In the genomic region with DNA sequence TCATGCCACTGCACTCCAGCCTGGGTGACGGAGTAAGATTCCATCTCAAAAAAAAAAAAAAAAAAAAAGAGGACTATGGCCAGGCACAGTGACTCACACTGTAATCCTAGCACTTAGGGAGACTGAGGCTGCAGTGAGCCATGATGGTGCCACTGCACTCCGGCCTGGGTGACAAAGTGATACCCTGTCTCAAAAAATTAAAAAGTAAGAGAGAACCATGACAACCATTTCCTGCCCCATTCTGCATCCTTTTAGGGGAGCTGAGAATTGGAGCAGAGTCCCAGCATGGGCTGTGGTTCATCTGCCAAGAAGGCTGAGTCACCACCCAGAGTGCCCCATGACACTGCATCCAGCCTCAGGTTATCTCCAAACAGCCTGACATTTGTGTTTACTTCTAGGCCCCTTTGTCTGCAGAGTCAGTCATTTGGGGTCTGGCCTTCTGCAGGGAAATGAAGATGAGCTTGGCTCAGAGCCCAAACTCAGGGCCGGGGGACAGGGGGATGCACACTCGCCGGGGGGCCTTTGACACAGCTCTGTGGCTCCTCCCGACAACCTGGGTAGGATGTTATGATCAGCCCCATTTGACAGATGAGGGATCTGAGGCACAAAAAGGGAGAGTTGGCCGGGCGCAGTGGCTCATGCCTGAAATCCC, we compare ENCODE assay signal across 8 cellular contexts. TPM values are rescaled to one million over a fixed set of nuclear protein-coding genes. Genes with fewer than 3 reads are reported as not detected.
DNase-seq lines count a peak whose midpoint lies in the region; ATAC-seq, FAIRE-seq and TF ChIP-seq lines count a peak whose summit lies in the region.

No MANE protein-coding gene starts in this region.

- H3K9me3 ChIP-seq in K562 (replicated peaks; ENCODE audit: control insufficient read depth, insufficient read depth, low read depth, low read length) = no peaks in the 10 kb centered on the region
- no peaks in the 10 kb centered on the region for H3K9me3 ChIP-seq in lower lobe of right lung

- H3K4me2 ChIP-seq in K562 (ENCODE audit: insufficient read depth, low read length) = peak overlapping the region; percentile 63

- H3K9ac ChIP-seq in K562 (ENCODE audit: insufficient read depth in 1 of 2, low read depth in 2 of 2, low read length in 2 of 2) = no peak overlapping the region; a peak in 2 of 4 replicates

- no TSS peak for BruUV-seq in K562 (replicated peaks; lab: Mats Ljungman, UMichigan)

- H3K27ac ChIP-seq in K562 (ENCODE audit: extremely low read depth, low read depth, low read length) (peak overlapping the region; percentile 81; the same call in 2 of the 3 replicates), lower lobe of right lung (no peak overlapping the region)

- POLR2A ChIA-PET in K562 (lab: Yijun Ruan, JAX) = interaction anchor here (0.6 kb wide), 1 partner anchor 12 kb away, joined by 4 read pairs; no protein-coding TSS in a partner anchor

- TF ChIP-seq CTCF in NB4 (IDR thresholded peaks at IDR 0.05; ENCODE audit: low read depth, low read length) (no peak), K562 (IDR thresholded peaks at IDR 0.05 in 2 of 3, conservative IDR thresholded peaks at IDR 0.05 in 1 of 3; ENCODE audit: insufficient read depth in 2 of 3, low read depth in 1 of 3, low read length in 3 of 3) (no peak), lower lobe of right lung (IDR thresholded peaks at IDR 0.05) (no peak), CD14-positive monocyte (IDR thresholded peaks at IDR 0.05) (no peak), GM13976 (IDR thresholded peaks at IDR 0.05; ENCODE audit: borderline replicate concordance, control extremely low read depth, extremely low read depth, insufficient read depth, missing control alignments) (no peak)

- no peaks in the 10 kb centered on the region for H4K20me1 ChIP-seq in K562 (replicated peaks; ENCODE audit: control insufficient read depth, insufficient read depth, low read length)

- H3K36me3 Mint-ChIP-seq in CD14-positive monocyte = no peaks in the 10 kb centered on the region

- H3K4me3 ChIP-seq in NB4 (ENCODE audit: low read depth, low read length) = no peak overlapping the region
- no peak overlapping the region for H3K4me3 ChIP-seq in K562
- H3K4me3 ChIP-seq in lower lobe of right lung = no peak overlapping the region

- DNase-seq in GDM1 (lab: John Stamatoyannopoulos, UW) (peak; percentile 31), NB4 (ENCODE audit: low read depth) (peak; percentile 59), K562 (ENCODE audit: extremely low read depth in 1 of 4, low spot score in 3 of 4) (peak; percentile 61 to 87 (median 73)), lower lobe of right lung (no peak), CD14-positive monocyte (ENCODE audit: low spot score) (no peak), GM13976 (ENCODE audit: low spot score) (no peak)

- no peaks in the 10 kb centered on the region for H3K36me3 ChIP-seq in K562 (ENCODE audit: control insufficient read depth, insufficient read depth, low read length)
- H3K36me3 ChIP-seq in lower lobe of right lung = no peaks in the 10 kb centered on the region

- whole genome bisulfite sequencing in K562 (ENCODE audit: insufficient coverage, low coverage, missing lambda C conversion rate) = 0% methylated on average over 5 of the region's 8 CpGs

- CTCF ChIA-PET in K562 (lab: Yijun Ruan, JAX; ENCODE audit: low intra/inter-chr PET ratio) = no interaction called here

- H3K27me3 Mint-ChIP-seq in CD14-positive monocyte (ENCODE audit: low read depth in 3 of 3) = peaks cover 13 to 37% (median 36%) of the 10 kb centered on the region in 3 donors

- TF ChIP-seq EP300 in K562 (IDR thresholded peaks at IDR 0.05; ENCODE audit: low read length) = peak; percentile 57; the same call in 1 of the 2 replicates

- H3K4me1 ChIP-seq in K562 (replicated peaks in 1 of 2; ENCODE audit: control insufficient read depth in 2 of 2, insufficient read depth in 2 of 2, low read length in 2 of 2) = peaks cover 22 to 54% of the 10 kb centered on the region in 2 experiments; a peak in 4 of 5 replicates
- H3K4me1 ChIP-seq in lower lobe of right lung = no peaks in the 10 kb centered on the region

- peak; percentile 99 for FAIRE-seq in K562 (lab: Jason Lieb, UNC)

- no peak for TF ChIP-seq POLR2A in NB4 (IDR thresholded peaks at IDR 0.05; ENCODE audit: extremely low read depth, insufficient read length)
- TF ChIP-seq POLR2A in K562 (conservative IDR thresholded peaks at IDR 0.05) = no peak

- no peak for TF ChIP-seq RAD21 in K562 (CRISPR knock-in tag; conservative IDR thresholded peaks at IDR 0.05 in 1 of 2, IDR thresholded peaks at IDR 0.05 in 1 of 2)

- peak overlapping the region; percentile 45; the same call in 1 of the 2 replicates for H2AFZ ChIP-seq in K562 (ENCODE audit: low read depth, low read length)

- H3K79me2 ChIP-seq in K562 (ENCODE audit: control insufficient read depth, insufficient read depth, low read length) = no peaks in the 10 kb centered on the region

- no peaks in the 10 kb centered on the region for H3K9me1 ChIP-seq in K562 (ENCODE audit: control insufficient read depth, insufficient read depth, low read length)

- no peaks in the 10 kb centered on the region for H3K9me3 Mint-ChIP-seq in CD14-positive monocyte

- no peaks in the 10 kb centered on the region for H3K27me3 ChIP-seq in K562 (ENCODE audit: control insufficient read depth in 2 of 2, insufficient read depth in 2 of 2, low read length in 2 of 2)
- no peaks in the 10 kb centered on the region for H3K27me3 ChIP-seq in lower lobe of right lung (ENCODE audit: low read depth)

- intact Hi-C loops in K562 (cut with micrococcal nuclease) = no loop called here
- intact Hi-C loops in lower lobe of right lung (cut with DNase I) = no loop called here
- intact Hi-C loops in CD14-positive monocyte (cut with micrococcal nuclease) = no loop called here

- peak overlapping the region in 1 of 7 donors; percentile 57 for H3K27ac Mint-ChIP-seq in CD14-positive monocyte

- no peaks in the 10 kb centered on the region for H3K4me1 Mint-ChIP-seq in CD14-positive monocyte

- in situ Hi-C loops in K562 (cut with MboI) = no loop called here
- in situ Hi-C loops in GM13976 (cut with MboI; ENCODE audit: low sequenced_read_pairs, unreplicated experiment) = no loop called here

- no peak overlapping the region for H3K4me3 Mint-ChIP-seq in CD14-positive monocyte

- ATAC-seq in K562 = peak; percentile 92
- ATAC-seq in lower lobe of right lung = peak; percentile 20 to 30
- no peak for ATAC-seq in GM21528 (IDR thresholded peaks at IDR 0.05; ENCODE audit: low FRiP score, unreplicated experiment)
- ATAC-seq in GM21786 (IDR thresholded peaks at IDR 0.05; ENCODE audit: unreplicated experiment) = no peak

RNA-seq across cellular contexts. Expression of a gene that starts 4.7 kb away (rescaled TPM):
- 0.16 TPM in 1 of 2 replicates, not detected in the other for total RNA-seq in K562 (2011; cell fraction: chromatin; rRNA removed; ENCODE audit: low replicate concordance)
- total RNA-seq in K562 (2011; cell fraction: nucleolus; rRNA removed) = 0.13 TPM in 1 of 2 replicates, not detected in the other
- total RNA-seq in K562 (2011; cell fraction: nucleoplasm; rRNA removed) = not detected in 2 replicates
- total RNA-seq in K562 (2014; rRNA removed) (not detected in 2 replicates), K562 (2014; rRNA removed; fragmentation: Illumina TruSeq; extraction: Trizol) (not detected in 2 replicates), K562 (2015; rRNA removed; fragmentation: Illumina TruSeq; extraction: Trizol) (not detected in 2 replicates), K562 (2021) (0.09 and 0.11 TPM in 2 replicates), lower lobe of right lung (2.4 TPM)
- polyA plus RNA-seq in K562 (2011; rRNA removed) (not detected in 2 replicates), K562 (2014; fragmentation: Illumina TruSeq; extraction: Trizol) (not detected in 2 replicates), K562 (2014; fragmentation: Nextera tagmentation; extraction: Ambion mirVana) (not detected), K562 (2014; rRNA removed) (0.09 TPM in 1 of 2 replicates, not detected in the other), CD14-positive monocyte (not detected)
- 0.01 and 0.06 TPM in 2 replicates for polyA plus RNA-seq in K562 (2011; cell fraction: cytosol; rRNA removed)
- polyA plus RNA-seq in K562 (2011; cell fraction: nucleus; rRNA removed) = 0.08 and 0.14 TPM in 2 replicates
- 0.09 and 0.10 TPM in 2 replicates for polyA plus RNA-seq in K562 (2012)
- polyA minus RNA-seq in K562 (2011; rRNA and poly(A)+ RNA removed) = not detected in 2 replicates
- polyA minus RNA-seq in K562 (2011; cell fraction: cytosol; rRNA and poly(A)+ RNA removed) = not detected in 2 replicates
- not detected in 2 replicates for polyA minus RNA-seq in K562 (2011; cell fraction: nucleus; rRNA and poly(A)+ RNA removed)

RNA-seq across cellular contexts. Expression of a gene that starts 21.3 kb away (rescaled TPM):
- total RNA-seq in K562 (2011; cell fraction: chromatin; rRNA removed; ENCODE audit: low replicate concordance) = 27.2 and 67.1 TPM in 2 replicates
- total RNA-seq in K562 (2011; cell fraction: nucleolus; rRNA removed) = 34.1 and 37.9 TPM in 2 replicates
- 29.8 and 33.0 TPM in 2 replicates for total RNA-seq in K562 (2011; cell fraction: nucleoplasm; rRNA removed)
- total RNA-seq in K562 (2014; rRNA removed) (14.2 and 14.3 TPM in 2 replicates), K562 (2014; rRNA removed; fragmentation: Illumina TruSeq; extraction: Trizol) (13.8 and 17.7 TPM in 2 replicates), K562 (2015; rRNA removed; fragmentation: Illumina TruSeq; extraction: Trizol) (21.7 and 22.2 TPM in 2 replicates), K562 (2021) (48.4 and 49.8 TPM in 2 replicates), lower lobe of right lung (39.0 TPM)
- polyA plus RNA-seq in K562 (2011; rRNA removed) (33.8 and 33.9 TPM in 2 replicates), K562 (2014; fragmentation: Illumina TruSeq; extraction: Trizol) (38.6 and 39.5 TPM in 2 replicates), K562 (2014; fragmentation: Nextera tagmentation; extraction: Ambion mirVana) (10 to 100 TPM in 1 of 2 experiments, 1 to 10 TPM in 1; 5.3 to 10.3 TPM), K562 (2014; rRNA removed) (32.5 and 33.8 TPM in 2 replicates), CD14-positive monocyte (10 to 100 TPM; 10.4 to 19.0 TPM)
- 46.1 and 57.0 TPM in 2 replicates for polyA plus RNA-seq in K562 (2011; cell fraction: cytosol; rRNA removed)
- polyA plus RNA-seq in K562 (2011; cell fraction: nucleus; rRNA removed) = 24.1 and 29.3 TPM in 2 replicates
- polyA plus RNA-seq in K562 (2012) = 20.2 and 42.2 TPM in 2 replicates
- 30.2 and 42.0 TPM in 2 replicates for polyA minus RNA-seq in K562 (2011; rRNA and poly(A)+ RNA removed)
- 12.9 and 14.1 TPM in 2 replicates for polyA minus RNA-seq in K562 (2011; cell fraction: cytosol; rRNA and poly(A)+ RNA removed)
- 14.0 and 14.7 TPM in 2 replicates for polyA minus RNA-seq in K562 (2011; cell fraction: nucleus; rRNA and poly(A)+ RNA removed)

RNA-seq across cellular contexts. Expression of a gene that starts 24.1 kb away (rescaled TPM):
- 23.5 and 53.2 TPM in 2 replicates for total RNA-seq in K562 (2011; cell fraction: chromatin; rRNA removed; ENCODE audit: low replicate concordance)
- 46.5 and 48.8 TPM in 2 replicates for total RNA-seq in K562 (2011; cell fraction: nucleolus; rRNA removed)
- 33.7 and 34.2 TPM in 2 replicates for total RNA-seq in K562 (2011; cell fraction: nucleoplasm; rRNA removed)
- 17.9 and 20.3 TPM in 2 replicates for total RNA-seq in K562 (2014; rRNA removed)
- 6.3 and 10.4 TPM in 2 replicates for total RNA-seq in K562 (2014; rRNA removed; fragmentation: Illumina TruSeq; extraction: Trizol)
- 10.2 and 11.1 TPM in 2 replicates for total RNA-seq in K562 (2015; rRNA removed; fragmentation: Illumina TruSeq; extraction: Trizol)
- 24.5 and 26.3 TPM in 2 replicates for total RNA-seq in K562 (2021)
- 20.3 and 26.2 TPM in 2 replicates for polyA plus RNA-seq in K562 (2011; rRNA removed)
- polyA plus RNA-seq in K562 (2011; cell fraction: cytosol; rRNA removed) = 31.2 and 32.2 TPM in 2 replicates
- 46.1 and 57.4 TPM in 2 replicates for polyA plus RNA-seq in K562 (2011; cell fraction: nucleus; rRNA removed)
- polyA plus RNA-seq in K562 (2012) = 22.9 and 46.0 TPM in 2 replicates
- polyA plus RNA-seq in K562 (2014; fragmentation: Illumina TruSeq; extraction: Trizol) = 21.1 and 27.8 TPM in 2 replicates
- polyA plus RNA-seq in K562 (2014; fragmentation: Nextera tagmentation; extraction: Ambion mirVana) = 10 to 100 TPM; 17.6 to 23.8 TPM
- polyA plus RNA-seq in K562 (2014; rRNA removed) = 28.8 and 31.7 TPM in 2 replicates
- polyA minus RNA-seq in K562 (2011; rRNA and poly(A)+ RNA removed) = 10.0 and 10.3 TPM in 2 replicates
- 10.3 and 11.6 TPM in 2 replicates for polyA minus RNA-seq in K562 (2011; cell fraction: cytosol; rRNA and poly(A)+ RNA removed)
- polyA minus RNA-seq in K562 (2011; cell fraction: nucleus; rRNA and poly(A)+ RNA removed) = 11.8 and 15.1 TPM in 2 replicates
- 47.3 TPM for total RNA-seq in lower lobe of right lung
- 10 to 100 TPM; 15.6 to 23.5 TPM for polyA plus RNA-seq in CD14-positive monocyte

RNA-seq across cellular contexts. Expression of a gene that starts 55.3 kb away (rescaled TPM):
- 80.8 and 138 TPM in 2 replicates for total RNA-seq in K562 (2011; cell fraction: chromatin; rRNA removed; ENCODE audit: low replicate concordance)
- total RNA-seq in K562 (2011; cell fraction: nucleolus; rRNA removed) = 66.0 and 67.4 TPM in 2 replicates
- 89.7 and 137 TPM in 2 replicates for total RNA-seq in K562 (2011; cell fraction: nucleoplasm; rRNA removed)
- total RNA-seq in K562 (2014; rRNA removed) (19.7 and 30.9 TPM in 2 replicates), K562 (2014; rRNA removed; fragmentation: Illumina TruSeq; extraction: Trizol) (29.8 and 29.9 TPM in 2 replicates), K562 (2015; rRNA removed; fragmentation: Illumina TruSeq; extraction: Trizol) (27.9 and 30.7 TPM in 2 replicates), K562 (2021) (36.2 and 36.5 TPM in 2 replicates), lower lobe of right lung (26.1 TPM)
- polyA plus RNA-seq in K562 (2011; rRNA removed) (38.7 and 40.1 TPM in 2 replicates), K562 (2014; fragmentation: Illumina TruSeq; extraction: Trizol) (42.3 and 45.9 TPM in 2 replicates), K562 (2014; fragmentation: Nextera tagmentation; extraction: Ambion mirVana) (1 to 10 TPM; 7.2 to 7.8 TPM), K562 (2014; rRNA removed) (29.3 and 29.4 TPM in 2 replicates), CD14-positive monocyte (10 to 100 TPM; 15.8 to 33.7 TPM)
- polyA plus RNA-seq in K562 (2011; cell fraction: cytosol; rRNA removed) = 35.9 and 47.9 TPM in 2 replicates
- polyA plus RNA-seq in K562 (2011; cell fraction: nucleus; rRNA removed) = 68.9 and 92.7 TPM in 2 replicates
- 22.7 and 24.3 TPM in 2 replicates for polyA plus RNA-seq in K562 (2012)
- polyA minus RNA-seq in K562 (2011; rRNA and poly(A)+ RNA removed) = 35.0 and 47.4 TPM in 2 replicates
- polyA minus RNA-seq in K562 (2011; cell fraction: cytosol; rRNA and poly(A)+ RNA removed) = 21.1 and 26.5 TPM in 2 replicates
- polyA minus RNA-seq in K562 (2011; cell fraction: nucleus; rRNA and poly(A)+ RNA removed) = 16.2 and 21.8 TPM in 2 replicates

RNA-seq across cellular contexts. Expression of a gene that starts 55.6 kb away (rescaled TPM):
- 36.9 and 42.4 TPM in 2 replicates for total RNA-seq in K562 (2011; cell fraction: chromatin; rRNA removed; ENCODE audit: low replicate concordance)
- 36.5 and 41.2 TPM in 2 replicates for total RNA-seq in K562 (2011; cell fraction: nucleolus; rRNA removed)
- total RNA-seq in K562 (2011; cell fraction: nucleoplasm; rRNA removed) = 42.1 and 47.8 TPM in 2 replicates
- total RNA-seq in K562 (2014; rRNA removed) (318 and 324 TPM in 2 replicates), K562 (2014; rRNA removed; fragmentation: Illumina TruSeq; extraction: Trizol) (343 and 371 TPM in 2 replicates), K562 (2015; rRNA removed; fragmentation: Illumina TruSeq; extraction: Trizol) (335 and 337 TPM in 2 replicates), K562 (2021) (294 and 302 TPM in 2 replicates), lower lobe of right lung (162 TPM)
- polyA plus RNA-seq in K562 (2011; rRNA removed) (151 and 241 TPM in 2 replicates), K562 (2014; fragmentation: Illumina TruSeq; extraction: Trizol) (359 and 381 TPM in 2 replicates), K562 (2014; fragmentation: Nextera tagmentation; extraction: Ambion mirVana) (100 to 1,000 TPM; 151 to 440 TPM), K562 (2014; rRNA removed) (295 and 313 TPM in 2 replicates), CD14-positive monocyte (100 to 1,000 TPM; 267 to 286 TPM)
- polyA plus RNA-seq in K562 (2011; cell fraction: cytosol; rRNA removed) = 101 and 133 TPM in 2 replicates
- polyA plus RNA-seq in K562 (2011; cell fraction: nucleus; rRNA removed) = 58.3 and 58.5 TPM in 2 replicates
- polyA plus RNA-seq in K562 (2012) = 238 and 407 TPM in 2 replicates
- polyA minus RNA-seq in K562 (2011; rRNA and poly(A)+ RNA removed) = 165 and 175 TPM in 2 replicates
- polyA minus RNA-seq in K562 (2011; cell fraction: cytosol; rRNA and poly(A)+ RNA removed) = 90.9 and 97.9 TPM in 2 replicates
- polyA minus RNA-seq in K562 (2011; cell fraction: nucleus; rRNA and poly(A)+ RNA removed) = 10.4 and 24.2 TPM in 2 replicates

Comparison
In these comparisons a context has a peak if more than half of its experiments do, and no peak if none do; other contexts are left out.
1. DNase-seq: peak in GDM1 (single experiment), NB4 (single experiment) and K562 (4 of 4); none in lower lobe of right lung (single experiment), CD14-positive monocyte (single experiment) and GM13976 (single experiment).
2. ATAC-seq: peak in K562 (single experiment) and lower lobe of right lung (2 of 2); none in GM21528 (single experiment) and GM21786 (single experiment).